ENCODE assay signal across 1 cellular context in the genomic region with DNA sequence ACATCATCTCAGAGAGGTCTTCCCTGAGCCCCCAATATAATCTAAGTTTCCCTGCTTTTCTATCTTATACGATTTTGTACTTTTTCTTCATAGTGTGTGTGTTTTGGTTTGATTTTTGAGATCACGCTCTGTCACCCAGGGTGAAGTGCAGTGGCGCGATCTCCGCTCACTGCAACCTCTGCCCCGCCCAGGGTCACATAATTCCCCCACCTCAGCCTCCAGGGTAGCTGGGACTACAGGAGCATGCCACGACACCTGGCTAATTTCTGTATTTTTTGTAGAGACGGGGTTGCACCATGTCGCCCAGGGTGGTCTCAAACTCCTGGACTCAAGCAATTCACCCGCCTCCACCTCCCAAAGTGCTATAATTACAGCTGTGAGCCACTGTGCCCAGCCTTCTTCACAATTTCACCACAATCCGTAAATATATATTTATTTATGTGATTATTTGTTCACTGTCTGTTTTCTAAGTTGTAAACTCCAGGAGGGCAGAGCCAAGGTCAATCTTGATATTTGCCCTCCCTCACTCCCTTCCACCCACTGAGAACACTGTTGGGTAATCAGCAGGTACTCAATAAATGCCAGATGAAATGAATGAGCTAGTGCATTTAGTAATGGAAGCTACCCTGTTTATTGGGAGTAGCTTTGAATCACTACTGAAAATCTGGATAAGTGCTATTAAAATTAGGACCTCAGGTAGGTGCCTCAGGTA.
TF ChIP-seq lines count a peak whose summit lies in the region.

No MANE protein-coding gene starts in this region.

TF ChIP-seq in HepG2, 621 proteins besides CTCF, POLR2A, EP300 and RAD21:
- TF ChIP-seq, protein P1, sequence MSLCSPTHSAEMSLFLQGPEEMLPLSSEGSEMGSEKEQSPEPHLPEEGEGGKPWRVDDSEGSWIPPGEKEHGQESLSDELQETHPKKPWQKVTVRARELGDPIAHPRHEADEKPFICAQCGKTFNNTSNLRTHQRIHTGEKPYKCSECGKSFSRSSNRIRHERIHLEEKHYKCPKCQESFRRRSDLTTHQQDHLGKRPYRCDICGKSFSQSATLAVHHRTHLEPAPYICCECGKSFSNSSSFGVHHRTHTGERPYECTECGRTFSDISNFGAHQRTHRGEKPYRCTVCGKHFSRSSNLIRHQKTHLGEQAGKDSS (CRISPR knock-in tag; IDR thresholded peaks at IDR 0.05; ENCODE audit: borderline replicate concordance, low read depth): peak; percentile 13; the same call in 1 of the 2 replicates
- no peak for TF ChIP-seq ZNF713 (CRISPR knock-in tag; IDR thresholded peaks at IDR 0.05)
- TF ChIP-seq, protein P2, sequence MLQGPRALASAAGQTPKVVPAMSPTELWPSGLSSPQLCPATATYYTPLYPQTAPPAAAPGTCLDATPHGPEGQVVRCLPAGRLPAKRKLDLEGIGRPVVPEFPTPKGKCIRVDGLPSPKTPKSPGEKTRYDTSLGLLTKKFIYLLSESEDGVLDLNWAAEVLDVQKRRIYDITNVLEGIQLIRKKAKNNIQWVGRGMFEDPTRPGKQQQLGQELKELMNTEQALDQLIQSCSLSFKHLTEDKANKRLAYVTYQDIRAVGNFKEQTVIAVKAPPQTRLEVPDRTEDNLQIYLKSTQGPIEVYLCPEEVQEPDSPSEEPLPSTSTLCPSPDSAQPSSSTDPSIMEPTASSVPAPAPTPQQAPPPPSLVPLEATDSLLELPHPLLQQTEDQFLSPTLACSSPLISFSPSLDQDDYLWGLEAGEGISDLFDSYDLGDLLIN (CRISPR knock-in tag; IDR thresholded peaks at IDR 0.05; ENCODE audit: borderline replicate concordance): no peak
- TF ChIP-seq SP5 (CRISPR knock-in tag; IDR thresholded peaks at IDR 0.05; ENCODE audit: borderline replicate concordance, low read depth): peak; percentile 42; the same call in 1 of the 2 replicates
- TF ChIP-seq, protein P3, sequence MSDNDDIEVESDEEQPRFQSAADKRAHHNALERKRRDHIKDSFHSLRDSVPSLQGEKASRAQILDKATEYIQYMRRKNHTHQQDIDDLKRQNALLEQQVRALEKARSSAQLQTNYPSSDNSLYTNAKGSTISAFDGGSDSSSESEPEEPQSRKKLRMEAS (IDR thresholded peaks at IDR 0.05): no peak
